Comparison of ENCODE assay signal across 29 cellular contexts in genomic region chr17:73500414-73500999, GRCh38.
"Had no signal": no experiment of that assay in that cellular context is flagged by ENCODE, and none has a peak within 500 bp of the region (broad histone marks: within the 10 kb centered on the region; RNA-seq: fewer than 3 reads in every experiment).

No MANE protein-coding gene starts in this region.

- H3K36me3 ChIP-seq: esophagus squamous epithelium, ovary, thoracic aorta, tibial nerve, upper lobe of left lung, uterus had no signal

- H3K4me3 Mint-ChIP-seq: effector memory CD8-positive, alpha-beta T cell; mesothelial cell of epicardium; naive thymus-derived CD4-positive, alpha-beta T cell; nephron; stimulated activated naive B cell treated with anti-CD40 and anti-IgM and Interleukin-4, amounts not matched to agents 10 μg/mL and 1 μg/mL and 100 μg/mL, for 72 hours; stimulated activated naive CD8-positive, alpha-beta T cell treated with anti-CD3 and anti-CD28 coated beads, Interleukin-15, Interleukin-2, amounts not matched to agents 100 ng/mL and 50 ng/mL, for 24 hours had no signal

- ATAC-seq: effector memory CD8-positive, alpha-beta T cell; left lobe of liver; mucosa of descending colon; naive thymus-derived CD4-positive, alpha-beta T cell; psoas muscle; right cardiac atrium; stimulated activated naive B cell treated with anti-CD40 and anti-IgM and Interleukin-4, amounts not matched to agents 10 μg/mL and 1 μg/mL and 100 μg/mL, for 72 hours had no signal

- H3K9me3 ChIP-seq: esophagus squamous epithelium, mucosa of descending colon, ovary, psoas muscle, thoracic aorta, tibial nerve, upper lobe of left lung, uterus had no signal

- H3K4me1 ChIP-seq: esophagus squamous epithelium, psoas muscle, tibial nerve, upper lobe of left lung, uterus had no signal

- H3K27me3 Mint-ChIP-seq: stimulated activated naive B cell treated with anti-CD40 and anti-IgM and Interleukin-4, amounts not matched to agents 10 μg/mL and 1 μg/mL and 100 μg/mL, for 72 hours; stimulated activated naive CD8-positive, alpha-beta T cell treated with anti-CD3 and anti-CD28 coated beads, Interleukin-15, Interleukin-2, amounts not matched to agents 100 ng/mL and 50 ng/mL, for 24 hours had no signal

- H3K9me3 Mint-ChIP-seq: effector memory CD8-positive, alpha-beta T cell; mesothelial cell of epicardium; naive thymus-derived CD4-positive, alpha-beta T cell; nephron; stimulated activated naive CD8-positive, alpha-beta T cell treated with anti-CD3 and anti-CD28 coated beads, Interleukin-15, Interleukin-2, amounts not matched to agents 100 ng/mL and 50 ng/mL, for 24 hours had no signal

- DNase-seq: dermis blood vessel endothelial cell; effector memory CD8-positive, alpha-beta T cell; erythroblast; esophagus squamous epithelium; foreskin melanocyte; glutamatergic neuron; mesenchymal stem cell; mucosa of descending colon; naive thymus-derived CD4-positive, alpha-beta T cell; occipital lobe; ovary; psoas muscle; stimulated activated CD4-positive, alpha-beta T cell treated with anti-CD3 and anti-CD28 coated beads, Interleukin-15, amount 100 ng/mL, for 24 hours; stimulated activated CD4-positive, alpha-beta T cell treated with anti-CD3 and anti-CD28 coated beads, Interleukin-2, amount 100 ng/mL, for 48 hours; stimulated activated naive B cell treated with anti-CD40 and anti-IgM and Interleukin-4, amounts not matched to agents 10 μg/mL and 1 μg/mL and 100 μg/mL, for 72 hours; upper lobe of left lung; uterus had no signal

- H3K27ac ChIP-seq: coronary artery, esophagus squamous epithelium, ovary, psoas muscle, skin epidermis, thoracic aorta, tibial nerve, upper lobe of left lung, uterus had no signal

- H3K27me3 ChIP-seq: ovary, tibial nerve, upper lobe of left lung, uterus had no signal

- H3K4me3 ChIP-seq: coronary artery, esophagus squamous epithelium, lung, mucosa of descending colon, ovary, psoas muscle, skin epidermis, thoracic aorta, tibial nerve, upper lobe of left lung, uterus had no signal

- H3K27ac Mint-ChIP-seq: effector memory CD8-positive, alpha-beta T cell; mesothelial cell of epicardium; naive thymus-derived CD4-positive, alpha-beta T cell; nephron; stimulated activated naive B cell treated with anti-CD40 and anti-IgM and Interleukin-4, amounts not matched to agents 10 μg/mL and 1 μg/mL and 100 μg/mL, for 72 hours; stimulated activated naive CD8-positive, alpha-beta T cell treated with anti-CD3 and anti-CD28 coated beads, Interleukin-15, Interleukin-2, amounts not matched to agents 100 ng/mL and 50 ng/mL, for 24 hours had no signal

- FAIRE-seq: endometrium, keratinocyte had no signal
